Comparison of ENCODE assay signal across 9 cellular contexts in genomic region chr17:51046527-51047384, GRCh38.
DNase-seq lines count a peak whose midpoint lies in the region; ATAC-seq and TF ChIP-seq lines count a peak whose summit lies in the region.
"Had no signal": no experiment of that assay in that cellular context is flagged by ENCODE, and none has a peak within 500 bp of the region (broad histone marks: within the 10 kb centered on the region; RNA-seq: fewer than 3 reads in every experiment).

No MANE protein-coding gene starts in this region.

- BruUV-seq in A673 (replicated peaks; lab: Mats Ljungman, UMichigan) = TSS peak; percentile 49

- ATAC-seq in right cardiac atrium (peak; percentile 97 to 98), GM21717 (IDR thresholded peaks at IDR 0.05; ENCODE audit: unreplicated experiment) (no peak), HG02938 (IDR thresholded peaks at IDR 0.05; ENCODE audit: unreplicated experiment) (no peak)

- WGBS in right cardiac atrium = 33% methylated on average over 12 of the region's 12 CpGs

- H3K27ac ChIP-seq in A673 (ENCODE audit: low read depth, low read length, poor library complexity, severe bottlenecking) (peak overlapping the region; percentile 41), right cardiac atrium (ENCODE audit: low read length) (peak overlapping the region; percentile 32)
- H3K27ac ChIP-seq: BLaER1 treated with 17β-estradiol and CSF1 and Interleukin-3, amounts not matched to agents 10 nM and 100 nM had no signal

- H3K27me3 ChIP-seq in A673 (replicated peaks; ENCODE audit: insufficient read depth, low read depth, low read length, poor library complexity) (no peaks in the 10 kb centered on the region), right cardiac atrium (ENCODE audit: control insufficient read depth, insufficient read depth) (no peaks in the 10 kb centered on the region)
- H3K27me3 ChIP-seq: BLaER1 treated with 17β-estradiol and CSF1 and Interleukin-3, amounts not matched to agents 10 nM and 100 nM had no signal

- H3K4me1 ChIP-seq in A673 (ENCODE audit: insufficient read depth, low read length, poor library complexity, severe bottlenecking) (peaks cover 27% of the 10 kb centered on the region), right cardiac atrium (ENCODE audit: control insufficient read depth, insufficient read depth, low read length) (peaks cover 2% of the 10 kb centered on the region)

- intact Hi-C loops in A673 (cut with micrococcal nuclease; ENCODE audit: unreplicated experiment) = no loop called here
- intact Hi-C loops in right cardiac atrium (cut with DNase I) = no loop called here

- POLR2A ChIA-PET in A673 (lab: Charles Lee; ENCODE audit: low non-redundant PET) = interaction anchor here (0.5 to 0.7 kb wide), 3 partner anchors 10 to 181 kb away, joined by 3 to 4 read pairs (median 4); partner anchors contain the start of gene SPAG9

- H3K4me3 ChIP-seq in A673 (ENCODE audit: low read depth, low read length, poor library complexity, severe bottlenecking) (peak overlapping the region; percentile 27), right cardiac atrium (ENCODE audit: low read length) (peak overlapping the region; percentile 1)
- H3K4me3 ChIP-seq: BLaER1 treated with 17β-estradiol and CSF1 and Interleukin-3, amounts not matched to agents 10 nM and 100 nM had no signal

- H3K36me3 ChIP-seq in A673 (ENCODE audit: insufficient read depth, low read length, poor library complexity, severe bottlenecking) = peaks cover under 1% of the 10 kb centered on the region

- H3K9me3 ChIP-seq in A673 (ENCODE audit: low read depth, low read length, poor library complexity, severe bottlenecking) (no peaks in the 10 kb centered on the region), right cardiac atrium (ENCODE audit: control insufficient read depth, low read length) (no peaks in the 10 kb centered on the region)
- H3K9me3 ChIP-seq: BLaER1 treated with 17β-estradiol and CSF1 and Interleukin-3, amounts not matched to agents 10 nM and 100 nM had no signal

- no peak for TF ChIP-seq CTCF in A673 (conservative IDR thresholded peaks at IDR 0.05; ENCODE audit: low read depth, low read length)

- CTCF ChIA-PET in A673 (lab: Charles Lee) = interaction anchor here (0.6 to 1.7 kb wide), 2 partner anchors 10 to 99 kb away, joined by 3 to 10 read pairs; no protein-coding TSS in a partner anchor

- DNase-seq in A673 (ENCODE audit: low spot score) (peak; percentile 96), NCI-H1092 (lab: John Stamatoyannopoulos, UW) (peak; percentile 77), amygdala (lab: John Stamatoyannopoulos, UW) (peak in 54 of 56 donors; percentile 20 to 95 (median 79)), right cardiac atrium (peak; percentile 72 to 81 (median 78)), pulmonary artery endothelial cell (ENCODE audit: low read depth, low spot score) (peak; percentile 67)
- no peak for DNase-seq in stimulated activated CD4-positive, alpha-beta T cell treated with anti-CD3 and anti-CD28 coated beads, Interleukin-2, amount 100 ng/mL, for 24 hours

Comparison
In these comparisons a context has a peak if more than half of its experiments do, and no peak if none do; other contexts are left out.
1. DNase-seq: peak in A673 (single experiment), NCI-H1092 (single experiment), amygdala (54 of 56), right cardiac atrium (3 of 3) and pulmonary artery endothelial cell (single experiment); none in stimulated activated CD4-positive, alpha-beta T cell treated with anti-CD3 and anti-CD28 coated beads, Interleukin-2, amount 100 ng/mL, for 24 hours (0 of 2).
2. ATAC-seq: peak in right cardiac atrium (2 of 2); none in GM21717 (single experiment) and HG02938 (single experiment).